In the genomic region with DNA sequence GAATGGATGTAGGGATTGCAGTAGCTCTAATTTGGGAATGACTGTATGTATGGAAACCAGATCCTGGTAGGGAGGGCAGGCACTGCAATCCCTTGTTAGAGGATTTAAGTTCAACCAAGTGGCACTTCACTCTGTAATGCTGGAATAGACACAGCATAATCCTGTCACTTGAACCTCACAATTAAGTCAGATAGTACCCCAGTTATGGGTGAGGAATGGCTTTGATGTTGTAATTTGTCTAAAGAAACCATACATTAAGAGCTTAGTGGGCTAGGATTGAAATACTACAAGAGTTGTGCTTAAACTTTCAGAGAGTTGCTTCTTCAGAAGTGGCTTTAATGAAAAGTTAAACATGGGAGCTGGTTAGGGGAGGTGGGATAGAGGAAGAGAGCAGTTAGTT, we compare ENCODE assay signal across 16 cellular contexts. TPM values are rescaled to one million over a fixed set of nuclear protein-coding genes. Genes with fewer than 3 reads are reported as not detected.
DNase-seq lines count a peak whose midpoint lies in the region; ATAC-seq, FAIRE-seq and TF ChIP-seq lines count a peak whose summit lies in the region.
"Had no signal": no experiment of that assay in that cellular context is flagged by ENCODE, and none has a peak within 500 bp of the region (broad histone marks: within the 10 kb centered on the region; RNA-seq: fewer than 3 reads in every experiment).

No MANE protein-coding gene starts in this region.

- H3K9me3 Mint-ChIP-seq in CD4-positive, CD25-positive, alpha-beta regulatory T cell = no peaks in the 10 kb centered on the region
- no peaks in the 10 kb centered on the region for H3K9me3 Mint-ChIP-seq in activated naive CD8-positive, alpha-beta T cell treated with anti-CD3 and anti-CD28 coated beads for 36 hours
- H3K9me3 Mint-ChIP-seq in nephron progenitor cell = peaks cover 25% of the 10 kb centered on the region

- no peak for ATAC-seq in CD4-positive, CD25-positive, alpha-beta regulatory T cell (ENCODE audit: low read depth in 2 of 2)
- ATAC-seq in HG02642 (IDR thresholded peaks at IDR 0.05; ENCODE audit: poor library complexity, unreplicated experiment) = no peak
- no peak for ATAC-seq in GM18873 (IDR thresholded peaks at IDR 0.05; ENCODE audit: low FRiP score, unreplicated experiment)
- ATAC-seq: Panc1 had no signal

- intact Hi-C loops in A673 (cut with micrococcal nuclease; ENCODE audit: unreplicated experiment) = no loop called here

- CTCF ChIA-PET in A673 (lab: Charles Lee) = no interaction called here

- TF ChIP-seq CTCF in nephron progenitor cell (IDR thresholded peaks at IDR 0.05) = no peak
- no peak for TF ChIP-seq CTCF in A673 (conservative IDR thresholded peaks at IDR 0.05; ENCODE audit: low read depth, low read length)

- H3K4me3 Mint-ChIP-seq in CD4-positive, CD25-positive, alpha-beta regulatory T cell = peak overlapping the region in 3 of 4 donors; percentile 1 to 35 (median 33)
- H3K4me3 Mint-ChIP-seq in activated naive CD8-positive, alpha-beta T cell treated with anti-CD3 and anti-CD28 coated beads for 36 hours = no peak overlapping the region
- H3K4me3 Mint-ChIP-seq in nephron progenitor cell = no peak overlapping the region

- BruUV-seq in A673 (replicated peaks; lab: Mats Ljungman, UMichigan) = no TSS peak

- DNase-seq in CD4-positive, CD25-positive, alpha-beta regulatory T cell = no peak
- no peak for DNase-seq in GM19239 (ENCODE audit: insufficient read length, low spot score)
- no peak for DNase-seq in activated naive CD8-positive, alpha-beta T cell treated with anti-CD3 and anti-CD28 coated beads for 36 hours
- DNase-seq in nephron progenitor cell = no peak
- no peak for DNase-seq in A673 (ENCODE audit: low spot score)
- DNase-seq: cerebellar nuclear complex, NCI-H1417 treated with DMSO at 0.1 percent for 48 hours, NCI-H526, ovary, WERI-Rb-1 had no signal

- POLR2A ChIA-PET in A673 (lab: Charles Lee; ENCODE audit: low non-redundant PET) = no interaction called here

- peaks cover 20% of the 10 kb centered on the region for H3K36me3 Mint-ChIP-seq in CD4-positive, CD25-positive, alpha-beta regulatory T cell
- peaks cover 54% of the 10 kb centered on the region for H3K36me3 Mint-ChIP-seq in activated naive CD8-positive, alpha-beta T cell treated with anti-CD3 and anti-CD28 coated beads for 36 hours
- H3K36me3 Mint-ChIP-seq in nephron progenitor cell (ENCODE audit: low read depth) = peaks cover 87% of the 10 kb centered on the region

- H3K27ac ChIP-seq in CD4-positive, CD25-positive, alpha-beta regulatory T cell (ENCODE audit: insufficient read depth, low read length, poor library complexity, severe bottlenecking) = peak overlapping the region; percentile 25
- no peak overlapping the region for H3K27ac ChIP-seq in A673 (ENCODE audit: low read depth, low read length, poor library complexity, severe bottlenecking)
- H3K27ac ChIP-seq: HL-60, KMS-11, ovary, WERI-Rb-1 had no signal

- H3K4me1 ChIP-seq in CD4-positive, CD25-positive, alpha-beta regulatory T cell (ENCODE audit: control insufficient read depth, insufficient read depth, low read length, poor library complexity, severe bottlenecking) = peaks cover 50% of the 10 kb centered on the region
- H3K4me1 ChIP-seq in A673 (ENCODE audit: insufficient read depth, low read length, poor library complexity, severe bottlenecking) = no peaks in the 10 kb centered on the region

- H3K9me3 ChIP-seq in CD4-positive, CD25-positive, alpha-beta regulatory T cell (ENCODE audit: control insufficient read depth in 2 of 2, low read length in 2 of 2) = no peaks in the 10 kb centered on the region
- no peaks in the 10 kb centered on the region for H3K9me3 ChIP-seq in A673 (ENCODE audit: low read depth, low read length, poor library complexity, severe bottlenecking)
- H3K9me3 ChIP-seq: ovary had no signal

- H3K27me3 ChIP-seq in CD4-positive, CD25-positive, alpha-beta regulatory T cell (ENCODE audit: control insufficient read depth, insufficient read depth, low read length) = no peaks in the 10 kb centered on the region
- H3K27me3 ChIP-seq in A673 (replicated peaks; ENCODE audit: insufficient read depth, low read depth, low read length, poor library complexity) = no peaks in the 10 kb centered on the region
- H3K27me3 ChIP-seq: ovary had no signal

- H3K27ac Mint-ChIP-seq in CD4-positive, CD25-positive, alpha-beta regulatory T cell = peak overlapping the region; percentile 2 to 90 (median 75)
- H3K27ac Mint-ChIP-seq in activated naive CD8-positive, alpha-beta T cell treated with anti-CD3 and anti-CD28 coated beads for 36 hours = peak overlapping the region; percentile 13
- H3K27ac Mint-ChIP-seq in nephron progenitor cell = peak overlapping the region; percentile 71

- H3K36me3 ChIP-seq in CD4-positive, CD25-positive, alpha-beta regulatory T cell (ENCODE audit: control insufficient read depth, insufficient read depth, low read length) = peaks cover 10% of the 10 kb centered on the region
- peaks cover 3% of the 10 kb centered on the region for H3K36me3 ChIP-seq in A673 (ENCODE audit: insufficient read depth, low read length, poor library complexity, severe bottlenecking)
- H3K36me3 ChIP-seq: ovary had no signal

- FAIRE-seq in GM19239 (lab: Jason Lieb, UNC) = peak; percentile 14
- FAIRE-seq: G401.6 had no signal

- H3K27me3 Mint-ChIP-seq in CD4-positive, CD25-positive, alpha-beta regulatory T cell = no peaks in the 10 kb centered on the region
- H3K27me3 Mint-ChIP-seq in activated naive CD8-positive, alpha-beta T cell treated with anti-CD3 and anti-CD28 coated beads for 36 hours = no peaks in the 10 kb centered on the region
- no peaks in the 10 kb centered on the region for H3K27me3 Mint-ChIP-seq in nephron progenitor cell (ENCODE audit: low read depth, poor library complexity)

- peaks cover 30 to 77% (median 58%) of the 10 kb centered on the region in 4 donors for H3K4me1 Mint-ChIP-seq in CD4-positive, CD25-positive, alpha-beta regulatory T cell
- peaks cover 58% of the 10 kb centered on the region for H3K4me1 Mint-ChIP-seq in activated naive CD8-positive, alpha-beta T cell treated with anti-CD3 and anti-CD28 coated beads for 36 hours
- H3K4me1 Mint-ChIP-seq in nephron progenitor cell = peaks cover 27% of the 10 kb centered on the region

- no peak overlapping the region for H3K4me3 ChIP-seq in CD4-positive, CD25-positive, alpha-beta regulatory T cell (ENCODE audit: low read depth, low read length)
- no peak overlapping the region for H3K4me3 ChIP-seq in A673 (ENCODE audit: low read depth, low read length, poor library complexity, severe bottlenecking)
- H3K4me3 ChIP-seq: ovary had no signal

RNA-seq across cellular contexts. Expression of gene RAB7A, which starts 9.3 kb away (rescaled TPM):
- 156 TPM for total RNA-seq in CD4-positive, CD25-positive, alpha-beta regulatory T cell
- polyA plus RNA-seq in CD4-positive, CD25-positive, alpha-beta regulatory T cell = 100 to 1,000 TPM; 179 to 200 (median 186) TPM
- total RNA-seq in activated naive CD8-positive, alpha-beta T cell treated with anti-CD3 and anti-CD28 coated beads for 36 hours = 100 to 1,000 TPM; 260 to 278 TPM
- 245 and 258 TPM in 2 replicates for total RNA-seq in A673 (2021)

Comparison
In these comparisons a context has a peak if more than half of its experiments do, and no peak if none do; other contexts are left out.
1. H3K27ac Mint-ChIP-seq: peak in every context shown above with its lines; median percentile 75 in CD4-positive, CD25-positive, alpha-beta regulatory T cell; 71 in nephron progenitor cell; 13 in activated naive CD8-positive, alpha-beta T cell treated with anti-CD3 and anti-CD28 coated beads for 36 hours.
2. H3K4me3 Mint-ChIP-seq: peak in CD4-positive, CD25-positive, alpha-beta regulatory T cell (3 of 4); none in activated naive CD8-positive, alpha-beta T cell treated with anti-CD3 and anti-CD28 coated beads for 36 hours (single experiment) and nephron progenitor cell (single experiment).